In genomic region chr3:170740726-170741591, GRCh38 we compare ENCODE assay signal across 1 cellular context.
TF ChIP-seq lines count a peak whose summit lies in the region.

No MANE protein-coding gene starts in this region.

TF ChIP-seq in HepG2, 621 proteins besides CTCF, POLR2A, EP300 and RAD21 (continued from another document):
- no peak for TF ChIP-seq RERE (CRISPR knock-in tag; IDR thresholded peaks at IDR 0.05; ENCODE audit: low read depth)
- TF ChIP-seq CEBPZ (IDR thresholded peaks at IDR 0.05; ENCODE audit: low read length): no peak
TF ChIP-seq in HepG2: peak in this region for 0.
